Comparison of ENCODE assay signal across 8 cellular contexts in genomic region chr10:70816220-70816894, GRCh38. TPM values are rescaled to one million over a fixed set of nuclear protein-coding genes. Genes with fewer than 3 reads are reported as not detected.
DNase-seq lines count a peak whose midpoint lies in the region; ATAC-seq and TF ChIP-seq lines count a peak whose summit lies in the region.

No MANE protein-coding gene starts in this region.

- DNase-seq in DMS 273 (lab: John Stamatoyannopoulos, UW; ENCODE audit: unreplicated experiment): peak; percentile 83
- DNase-seq in HuH-7 (ENCODE audit: low spot score): peak; percentile 51
- DNase-seq in SK-N-MC (ENCODE audit: low read depth, low spot score): no peak
- peak; percentile 4 for DNase-seq in activated naive CD8-positive, alpha-beta T cell treated with anti-CD3 and anti-CD28 coated beads, Interleukin-2, amount 50 U/mL, for 16 hours (ENCODE audit: low read depth, low spot score)
- DNase-seq in glomerular visceral epithelial cell (ENCODE audit: extremely low spot score): peak; percentile 92
- DNase-seq in occipital lobe (lab: John Stamatoyannopoulos, UW): peak; percentile 61
- peak; percentile 77 to 94 for DNase-seq in upper lobe of left lung

- H3K27ac ChIP-seq in SK-N-MC (0 out of 2 replicates have a peak overlapping the region, but pooled peaks have one; percentile 64), upper lobe of left lung (peak overlapping the region; percentile 92 to 96 (median 95))

- peak overlapping the region; percentile 70 for H3K9ac ChIP-seq in SK-N-MC (ENCODE audit: insufficient read length)

- 0 to 3% methylated on average over 6 to 43 of the region's 43 CpGs for WGBS in upper lobe of left lung, 2 donors

- TF ChIP-seq POLR2A in upper lobe of left lung (IDR thresholded peaks at IDR 0.05): peak in 1 of 4 donors; percentile 53

- H3K9me3 ChIP-seq in SK-N-MC (ENCODE audit: low read depth, low read length): no peaks in the 10 kb centered on the region
- H3K9me3 ChIP-seq in upper lobe of left lung: no peaks in the 10 kb centered on the region

- H3K27me3 ChIP-seq in upper lobe of left lung: no peaks in the 10 kb centered on the region

- peak overlapping the region; percentile 81 for H3K4me3 ChIP-seq in SK-N-MC
- peak overlapping the region; percentile 77 to 95 (median 86) for H3K4me3 ChIP-seq in upper lobe of left lung

- peaks cover 8 to 15% (median 10%) of the 10 kb centered on the region in 4 donors for H3K4me1 ChIP-seq in upper lobe of left lung

- H3K36me3 ChIP-seq in SK-N-MC (ENCODE audit: insufficient read depth, low read length) (peaks cover 3% of the 10 kb centered on the region; the same call in 1 of the 2 replicates), upper lobe of left lung (peaks cover 0 to 24% (median 0%) of the 10 kb centered on the region in 4 donors)

- peak; percentile 31 for ATAC-seq in GM21447 (IDR thresholded peaks at IDR 0.05; ENCODE audit: unreplicated experiment)
- ATAC-seq in upper lobe of left lung (ENCODE audit: low FRiP score in 2 of 2): peak; percentile 84 to 90

- no peak for TF ChIP-seq CTCF in upper lobe of left lung (IDR thresholded peaks at IDR 0.05)

- TF ChIP-seq EP300 in upper lobe of left lung (IDR thresholded peaks at IDR 0.05): no peak

RNA-seq across cellular contexts. Expression of gene SGPL1, which starts 0.6 kb away (rescaled TPM):
- total RNA-seq in occipital lobe: 42.6 TPM
- 10 to 100 TPM; 18.4 to 43.8 (median 30.4) TPM for total RNA-seq in upper lobe of left lung

RNA-seq across cellular contexts. Expression of gene TBATA, which starts 31.2 kb away (rescaled TPM):
- not detected for total RNA-seq in occipital lobe
- total RNA-seq in upper lobe of left lung: not detected
